In the genomic region with DNA sequence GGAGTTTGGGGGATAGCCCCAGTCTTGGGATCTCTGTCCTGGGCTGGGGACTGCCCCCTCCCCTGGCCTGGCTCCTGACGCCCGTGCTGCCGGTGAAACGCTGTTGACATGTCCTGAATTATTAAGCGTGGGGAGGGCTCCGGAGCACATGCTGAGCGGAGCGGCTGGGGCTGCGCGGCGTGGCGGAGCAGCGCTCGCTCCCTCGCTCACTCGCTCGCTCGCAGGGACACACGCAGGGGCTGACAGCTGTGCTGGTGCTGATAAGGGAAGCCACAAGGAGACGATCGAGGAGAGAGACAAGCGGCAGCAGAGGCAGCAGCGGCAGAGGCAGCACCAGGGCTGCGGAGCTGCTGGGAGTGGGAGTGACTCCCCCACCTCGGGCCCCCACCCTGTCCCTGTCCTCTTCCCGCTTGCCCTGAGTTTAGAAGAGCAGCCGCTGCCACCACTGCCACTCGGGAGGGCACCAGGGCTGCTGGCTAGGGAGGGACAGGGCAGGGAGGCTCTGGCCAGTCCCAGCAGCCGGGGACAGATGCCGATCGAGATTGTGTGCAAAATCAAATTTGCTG, we compare ENCODE assay signal across 13 cellular contexts. TPM values are rescaled to one million over a fixed set of nuclear protein-coding genes. Genes with fewer than 3 reads are reported as not detected.
DNase-seq lines count a peak whose midpoint lies in the region; ATAC-seq and TF ChIP-seq lines count a peak whose summit lies in the region.
"Had no signal": no experiment of that assay in that cellular context is flagged by ENCODE, and none has a peak within 500 bp of the region (broad histone marks: within the 10 kb centered on the region; RNA-seq: fewer than 3 reads in every experiment).

Gene ASIC4, plus strand, starts transcription at position 287 of the 566 bp plus-strand sequence. Its CDS starts 243 bp downstream, at position 530.

- peaks cover 17 to 40% (median 20%) of the 10 kb centered on the region in 3 donors for H3K4me1 Mint-ChIP-seq in CD8-positive, alpha-beta memory T cell
- peaks cover 21% of the 10 kb centered on the region for H3K4me1 Mint-ChIP-seq in activated naive CD8-positive, alpha-beta T cell treated with anti-CD3 and anti-CD28 coated beads for 36 hours
- peaks cover 28% of the 10 kb centered on the region for H3K4me1 Mint-ChIP-seq in HFFc6 (ENCODE audit: low read depth)

- no peak for DNase-seq in CD8-positive, alpha-beta memory T cell
- DNase-seq in HEK293T (ENCODE audit: extremely low spot score) (no peak), mesenchymal stem cell (peak; percentile 46), HFFc6 (no peak)
- no peak for DNase-seq in activated naive CD8-positive, alpha-beta T cell treated with anti-CD3 and anti-CD28 coated beads for 36 hours
- DNase-seq: NCI-H2081; stimulated activated CD4-positive, alpha-beta T cell treated with anti-CD3 and anti-CD28 coated beads, Interleukin-4, amount 100 ng/mL, for 24 hours; upper lobe of right lung had no signal

- H3K27me3 Mint-ChIP-seq in CD8-positive, alpha-beta memory T cell, result peaks cover 69 to 90% of the 10 kb centered on the region in 2 donors
- H3K27me3 Mint-ChIP-seq in activated naive CD8-positive, alpha-beta T cell treated with anti-CD3 and anti-CD28 coated beads for 36 hours, result peaks cover 94% of the 10 kb centered on the region
- H3K27me3 Mint-ChIP-seq in HFFc6 (ENCODE audit: insufficient read depth), result peaks cover 39% of the 10 kb centered on the region

- 20% methylated on average over 25 of the region's 31 CpGs for WGBS in mesenchymal stem cell

- H3K9me3 ChIP-seq in CD8-positive, alpha-beta memory T cell (ENCODE audit: low read length), result no peaks in the 10 kb centered on the region
- H3K9me3 ChIP-seq in mesenchymal stem cell (ENCODE audit: control insufficient read depth, low read length), result no peaks in the 10 kb centered on the region
- H3K9me3 ChIP-seq: upper lobe of right lung had no signal

- peaks cover 12% of the 10 kb centered on the region for H3K27me3 ChIP-seq in CD8-positive, alpha-beta memory T cell (ENCODE audit: insufficient read depth, low read length, poor library complexity, severe bottlenecking)
- H3K27me3 ChIP-seq in mesenchymal stem cell (ENCODE audit: control insufficient read depth in 1 of 2, insufficient read depth in 1 of 2, low read length in 2 of 2), result peaks cover 70 to 80% of the 10 kb centered on the region in 2 experiments

- no peak within 1 kb of the TSS for H3K9ac ChIP-seq in mesenchymal stem cell (ENCODE audit: low read length)

- H3K36me3 ChIP-seq in CD8-positive, alpha-beta memory T cell (ENCODE audit: insufficient read depth, low read length), result no peaks in the 10 kb centered on the region
- peaks cover 0 to 4% of the 10 kb centered on the region in 2 experiments for H3K36me3 ChIP-seq in mesenchymal stem cell (ENCODE audit: control insufficient read depth in 1 of 2, insufficient read depth in 2 of 2, low read depth in 1 of 2, low read length in 2 of 2)
- H3K36me3 ChIP-seq: upper lobe of right lung had no signal

- no peak within 1 kb of the TSS for H4K91ac ChIP-seq in mesenchymal stem cell (ENCODE audit: low read length)

- no peak within 1 kb of the TSS for H4K8ac ChIP-seq in mesenchymal stem cell (ENCODE audit: low read length)

- H2BK15ac ChIP-seq in mesenchymal stem cell (ENCODE audit: low read depth, poor library complexity, severe bottlenecking), result no peak within 1 kb of the TSS

- no peaks in the 10 kb centered on the region for H3K79me1 ChIP-seq in mesenchymal stem cell (replicated peaks; ENCODE audit: low read length, poor library complexity, severe bottlenecking)

- peak within 1 kb of the TSS in 4 of 7 donors; percentile 37 to 70 (median 46) for H3K4me3 Mint-ChIP-seq in CD8-positive, alpha-beta memory T cell
- peak within 1 kb of the TSS; percentile 9 for H3K4me3 Mint-ChIP-seq in activated naive CD8-positive, alpha-beta T cell treated with anti-CD3 and anti-CD28 coated beads for 36 hours
- no peak within 1 kb of the TSS for H3K4me3 Mint-ChIP-seq in HFFc6
- H3K4me3 Mint-ChIP-seq: activated naive CD4-positive, alpha-beta T cell treated with anti-CD3 and anti-CD28 coated beads, Interleukin-2, amount 50 U/mL, for 24 hours had no signal

- H2BK12ac ChIP-seq in mesenchymal stem cell (ENCODE audit: low read length in 2 of 2), result no peak within 1 kb of the TSS

- TF ChIP-seq CTCF in HFFc6 (IDR thresholded peaks at IDR 0.05), result no peak

- CTCF ChIA-PET in CD8-positive, alpha-beta memory T cell (lab: Charles Lee), result interaction anchor here (1.0 to 1.4 kb wide), 2 partner anchors 14 to 16 kb away, joined by 3 to 5 read pairs; no protein-coding TSS in a partner anchor
- CTCF ChIA-PET in HEK293T (lab: Yijun Ruan, JAX), result interaction anchor here (0.8 to 1.2 kb wide), 5 partner anchors 8 to 27 kb away, joined by 3 to 4 read pairs (median 3); no protein-coding TSS in a partner anchor

- no peak within 1 kb of the TSS for H3K4ac ChIP-seq in mesenchymal stem cell (ENCODE audit: low read depth in 1 of 2, low read length in 2 of 2)

- H2BK5ac ChIP-seq in mesenchymal stem cell (ENCODE audit: low read depth, low read length, poor library complexity, severe bottlenecking), result no peak within 1 kb of the TSS

- H3K9me3 Mint-ChIP-seq in CD8-positive, alpha-beta memory T cell, result peaks cover 0 to 4% (median 0%) of the 10 kb centered on the region in 5 donors
- no peaks in the 10 kb centered on the region for H3K9me3 Mint-ChIP-seq in activated naive CD8-positive, alpha-beta T cell treated with anti-CD3 and anti-CD28 coated beads for 36 hours
- H3K9me3 Mint-ChIP-seq in HFFc6, result no peaks in the 10 kb centered on the region
- H3K9me3 Mint-ChIP-seq: activated naive CD4-positive, alpha-beta T cell treated with anti-CD3 and anti-CD28 coated beads, Interleukin-2, amount 50 U/mL, for 24 hours had no signal

- peak within 1 kb of the TSS in 1 of 2 experiments; percentile 59 for H3K18ac ChIP-seq in mesenchymal stem cell (ENCODE audit: low read depth in 1 of 2, low read length in 2 of 2)

- peak within 1 kb of the TSS; percentile 31 for H3K27ac ChIP-seq in CD8-positive, alpha-beta memory T cell (ENCODE audit: low read depth, low read length)
- H3K27ac ChIP-seq in mesenchymal stem cell (ENCODE audit: low read length, poor library complexity, severe bottlenecking), result no peak within 1 kb of the TSS
- H3K27ac ChIP-seq: upper lobe of right lung had no signal

- no peak within 1 kb of the TSS for H3K14ac ChIP-seq in mesenchymal stem cell (ENCODE audit: low read length in 2 of 2)

- ATAC-seq in HG03571 (IDR thresholded peaks at IDR 0.05; ENCODE audit: unreplicated experiment), result no peak
- no peak for ATAC-seq in HG03460 (IDR thresholded peaks at IDR 0.05; ENCODE audit: unreplicated experiment)
- no peak for ATAC-seq in GM19324 (IDR thresholded peaks at IDR 0.05; ENCODE audit: low FRiP score, unreplicated experiment)
- ATAC-seq: upper lobe of right lung had no signal

- no peak within 1 kb of the TSS for H2AK5ac ChIP-seq in mesenchymal stem cell (ENCODE audit: low read length, severe bottlenecking)

- peak within 1 kb of the TSS; percentile 47 for H2AFZ ChIP-seq in mesenchymal stem cell (ENCODE audit: low read depth, low read length)

- H2BK120ac ChIP-seq in mesenchymal stem cell (ENCODE audit: low read depth, low read length), result no peak within 1 kb of the TSS

- peak within 1 kb of the TSS in 1 of 2 experiments; percentile 73 for H3K23ac ChIP-seq in mesenchymal stem cell (ENCODE audit: low read length in 2 of 2)

- peak within 1 kb of the TSS in 1 of 8 donors; percentile 49 for H3K27ac Mint-ChIP-seq in CD8-positive, alpha-beta memory T cell
- H3K27ac Mint-ChIP-seq in activated naive CD8-positive, alpha-beta T cell treated with anti-CD3 and anti-CD28 coated beads for 36 hours, result no peak within 1 kb of the TSS
- H3K27ac Mint-ChIP-seq in HFFc6, result no peak within 1 kb of the TSS
- H3K27ac Mint-ChIP-seq: activated naive CD4-positive, alpha-beta T cell treated with anti-CD3 and anti-CD28 coated beads, Interleukin-2, amount 50 U/mL, for 24 hours had no signal

- H3K36me3 Mint-ChIP-seq in CD8-positive, alpha-beta memory T cell, result peaks cover 0 to 2% (median 0%) of the 10 kb centered on the region in 3 donors
- no peaks in the 10 kb centered on the region for H3K36me3 Mint-ChIP-seq in activated naive CD8-positive, alpha-beta T cell treated with anti-CD3 and anti-CD28 coated beads for 36 hours
- H3K36me3 Mint-ChIP-seq in HFFc6 (ENCODE audit: low read depth), result no peaks in the 10 kb centered on the region
- H3K36me3 Mint-ChIP-seq: activated naive CD4-positive, alpha-beta T cell treated with anti-CD3 and anti-CD28 coated beads, Interleukin-2, amount 50 U/mL, for 24 hours had no signal

- POLR2A ChIA-PET in CD8-positive, alpha-beta memory T cell (lab: Charles Lee), result no interaction called here
- POLR2A ChIA-PET in HEK293T (lab: Yijun Ruan, JAX), result interaction anchor here (1.0 to 1.3 kb wide), 2 partner anchors 12 to 14 kb away, joined by 3 to 4 read pairs; no protein-coding TSS in a partner anchor

- H3K4me1 ChIP-seq in CD8-positive, alpha-beta memory T cell (ENCODE audit: insufficient read depth, low read length), result peaks cover 11% of the 10 kb centered on the region
- H3K4me1 ChIP-seq in mesenchymal stem cell (ENCODE audit: control insufficient read depth, insufficient read depth, low read depth, low read length), result peaks cover 27% of the 10 kb centered on the region

- peak within 1 kb of the TSS; percentile 51 for H3K4me2 ChIP-seq in mesenchymal stem cell (ENCODE audit: low read length, poor library complexity, severe bottlenecking)

- no peak within 1 kb of the TSS for H3K4me3 ChIP-seq in CD8-positive, alpha-beta memory T cell (ENCODE audit: low read length)
- no peak within 1 kb of the TSS for H3K4me3 ChIP-seq in mesenchymal stem cell (ENCODE audit: insufficient read depth in 1 of 2, low read depth in 1 of 2, low read length in 2 of 2)
- H3K4me3 ChIP-seq: upper lobe of right lung had no signal

TF ChIP-seq in HEK293T, 16 proteins besides CTCF, POLR2A, EP300 and RAD21 (continues in another document):
- TF ChIP-seq CTBP1 (IDR thresholded peaks at IDR 0.05; ENCODE audit: borderline replicate concordance) (no peak), BHLHE40 (IDR thresholded peaks at IDR 0.05; ENCODE audit: borderline replicate concordance) (no peak), FOXA1 (IDR thresholded peaks at IDR 0.05) (no peak), ZNF384 (IDR thresholded peaks at IDR 0.05) (no peak), NFRKB (IDR thresholded peaks at IDR 0.05) (no peak), ARNT (IDR thresholded peaks at IDR 0.05) (no peak)

RNA-seq across cellular contexts. Expression of gene ASIC4, which starts in this region (rescaled TPM):
- not detected for total RNA-seq in CD8-positive, alpha-beta memory T cell
- polyA plus RNA-seq in CD8-positive, alpha-beta memory T cell, result not detected
- total RNA-seq in activated naive CD8-positive, alpha-beta T cell treated with anti-CD3 and anti-CD28 coated beads for 36 hours, result not detected
- polyA plus RNA-seq in mesenchymal stem cell (2013, experiment 1 of 2), result not detected
- not detected for polyA plus RNA-seq in mesenchymal stem cell (2013, experiment 2 of 2)
- under 1 TPM in 3 of 6 experiments, not detected in 3; 0.05 to 0.19 (median 0.07) TPM for total RNA-seq in HFFc6 (2021; fragmentation: NEBNext Ultra II Directional; extraction: Animal tissue kit (Norgen Biotek cat#: 25700))
- total RNA-seq: T-helper 1 cell treated with Interleukin-12 subunit alpha and Interleukin-12 subunit beta and Interleukin-4 antibody, amounts not matched to agents 30 ng/mL and 1 ng/mL, for 36 hours had no signal
